Comparison of ENCODE assay signal across 15 cellular contexts in genomic region chr5:143573568-143574170, GRCh38.
DNase-seq lines count a peak whose midpoint lies in the region; ATAC-seq, FAIRE-seq and TF ChIP-seq lines count a peak whose summit lies in the region.
"Had no signal": no experiment of that assay in that cellular context is flagged by ENCODE, and none has a peak within 500 bp of the region (broad histone marks: within the 10 kb centered on the region; RNA-seq: fewer than 3 reads in every experiment).

No MANE protein-coding gene starts in this region.

- H3K4me1 ChIP-seq in left lung = peaks cover 5 to 8% of the 10 kb centered on the region in 2 donors
- H3K4me1 ChIP-seq in prostate gland (replicated peaks) = no peaks in the 10 kb centered on the region
- no peaks in the 10 kb centered on the region for H3K4me1 ChIP-seq in testis
- H3K4me1 ChIP-seq: BE2C had no signal

- 83% methylated on average over 3 of the region's 3 CpGs for WGBS in prostate gland
- 85 to 87% methylated on average over 3 of the region's 3 CpGs for WGBS in testis, 2 donors

- H3K36me3 ChIP-seq in left lung (no peaks in the 10 kb centered on the region), prostate gland (no peaks in the 10 kb centered on the region), testis (ENCODE audit: low read depth, missing control alignments) (no peaks in the 10 kb centered on the region)
- H3K36me3 ChIP-seq: BE2C had no signal

- H3K9me3 ChIP-seq in left lung = no peaks in the 10 kb centered on the region
- no peaks in the 10 kb centered on the region for H3K9me3 ChIP-seq in prostate gland
- no peaks in the 10 kb centered on the region for H3K9me3 ChIP-seq in testis
- H3K9me3 ChIP-seq: BE2C had no signal

- DNase-seq in GM12891 (ENCODE audit: insufficient read length, low spot score) (no peak), left lung (no peak), DMS114 treated with DMSO at 0.1 percent for 48 hours (lab: John Stamatoyannopoulos, UW; ENCODE audit: unreplicated experiment) (no peak), prostate gland (ENCODE audit: low spot score) (no peak), testis (no peak)
- DNase-seq: activated CD4-positive, alpha-beta T cell treated with anti-CD3 and anti-CD28 coated beads, Interleukin-2, amount 50 U/mL, for 1 hour; activated naive CD4-positive, alpha-beta T cell treated with anti-CD3 and anti-CD28 coated beads for 36 hours; BE2C; left cardiac atrium; NCI-H526; stimulated activated CD4-positive, alpha-beta T cell treated with anti-CD3 and anti-CD28 coated beads, Interleukin-4, amount 100 ng/mL, for 24 hours had no signal

- H3K27me3 ChIP-seq in left lung = no peaks in the 10 kb centered on the region
- no peaks in the 10 kb centered on the region for H3K27me3 ChIP-seq in prostate gland (replicated peaks; ENCODE audit: insufficient read depth)
- H3K27me3 ChIP-seq in testis = no peaks in the 10 kb centered on the region
- H3K27me3 ChIP-seq: BE2C had no signal

- no peak for TF ChIP-seq CTCF in left lung (IDR thresholded peaks at IDR 0.05)
- TF ChIP-seq CTCF in prostate gland (IDR thresholded peaks at IDR 0.05) = no peak
- TF ChIP-seq CTCF in testis (IDR thresholded peaks at IDR 0.05) = no peak

- H3K27ac ChIP-seq in left lung (peak overlapping the region in 1 of 2 donors; percentile 33), prostate gland (no peak overlapping the region), testis (no peak overlapping the region)
- H3K27ac ChIP-seq: SK-N-MC had no signal

- H3K4me3 ChIP-seq in left lung (no peak overlapping the region), prostate gland (no peak overlapping the region), testis (no peak overlapping the region)
- H3K4me3 ChIP-seq: SK-N-MC had no signal

- FAIRE-seq in GM12891 (lab: Jason Lieb, UNC) = peak; percentile 51

- intact Hi-C loops in left lung (cut with DNase I) (no loop called here), prostate gland (cut with DNase I) (no loop called here), testis (cut with DNase I; ENCODE audit: low total_unique reads) (no loop called here)

- TF ChIP-seq POLR2A in GM12891 (IDR thresholded peaks at IDR 0.05; ENCODE audit: low read depth, low read length) (no peak), prostate gland (IDR thresholded peaks at IDR 0.05) (no peak), testis (IDR thresholded peaks at IDR 0.05) (no peak)

- ATAC-seq in GM21529 (IDR thresholded peaks at IDR 0.05; ENCODE audit: unreplicated experiment) = peak; percentile 62
- peak; percentile 59 for ATAC-seq in HG03520 (IDR thresholded peaks at IDR 0.05; ENCODE audit: unreplicated experiment)
- ATAC-seq in left lung = peak; percentile 48
- ATAC-seq in GM21528 (IDR thresholded peaks at IDR 0.05; ENCODE audit: low FRiP score, unreplicated experiment) = no peak

TF ChIP-seq in GM12891, 5 proteins besides CTCF, POLR2A, EP300 and RAD21:
- TF ChIP-seq POLR2AphosphoS5 (IDR thresholded peaks at IDR 0.05; ENCODE audit: low read depth, low read length) (no peak), PAX5 (IDR thresholded peaks at IDR 0.05; ENCODE audit: insufficient read depth, low read length, severe bottlenecking) (no peak), TAF1 (IDR thresholded peaks at IDR 0.05; ENCODE audit: low read depth, low read length) (no peak), SPI1 (IDR thresholded peaks at IDR 0.05; ENCODE audit: low read depth, low read length) (peak; percentile 66)
